ENCODE assay signal across 18 cellular contexts in genomic region chr6:146997062-146997461, GRCh38.
DNase-seq lines count a peak whose midpoint lies in the region; ATAC-seq and TF ChIP-seq lines count a peak whose summit lies in the region.
"Had no signal": no experiment of that assay in that cellular context is flagged by ENCODE, and none has a peak within 500 bp of the region (broad histone marks: within the 10 kb centered on the region; RNA-seq: fewer than 3 reads in every experiment).

No MANE protein-coding gene starts in this region.

- DNase-seq in AG10803 (ENCODE audit: low read depth) = peak; percentile 47
- DNase-seq in MG63 = peak; percentile 38
- peak; percentile 53 for DNase-seq in brain pericyte (ENCODE audit: low read depth, low spot score)
- peak; percentile 30 for DNase-seq in kidney tubule cell (ENCODE audit: low spot score)
- no peak for DNase-seq in PC-9
- DNase-seq in midbrain (lab: John Stamatoyannopoulos, UW) = no peak
- DNase-seq in germinal center (ENCODE audit: low spot score) = no peak
- DNase-seq: activated CD8-positive, alpha-beta memory T cell treated with anti-CD3 and anti-CD28 coated beads, Interleukin-2, amount 50 U/mL, for 4 hours; BE2C; DMS153; esophagus squamous epithelium; MV-4-11; occipital lobe; stimulated activated CD4-positive, alpha-beta T cell treated with anti-CD3 and anti-CD28 coated beads, Interleukin-15, amount 100 ng/mL, for 24 hours; SW 1271 had no signal

- no peak for ATAC-seq in HG02973 (IDR thresholded peaks at IDR 0.05; ENCODE audit: unreplicated experiment)
- ATAC-seq: WTC11 had no signal

- TF ChIP-seq CTCF in AG10803 (conservative IDR thresholded peaks at IDR 0.05; ENCODE audit: low read length) (no peak), PC-9 (conservative IDR thresholded peaks at IDR 0.05) (no peak)

- no peak overlapping the region for H3K27ac ChIP-seq in PC-9
- H3K27ac ChIP-seq: esophagus squamous epithelium, thoracic aorta had no signal

- no peaks in the 10 kb centered on the region for H3K36me3 ChIP-seq in MG63
- H3K36me3 ChIP-seq in PC-9 (ENCODE audit: low read depth) = no peaks in the 10 kb centered on the region
- H3K36me3 ChIP-seq: BE2C, esophagus squamous epithelium, thoracic aorta had no signal

- H3K9me2 ChIP-seq in PC-9 (ENCODE audit: insufficient read depth) = peaks cover 5% of the 10 kb centered on the region; the same call in 1 of the 2 replicates

- POLR2A ChIA-PET in PC-9 (lab: Charles Lee; ENCODE audit: unreplicated experiment) = interaction anchor here (0.7 to 0.8 kb wide), 2 partner anchors 41 to 95 kb away, joined by 4 to 9 read pairs; no protein-coding TSS in a partner anchor

- H3K27me3 ChIP-seq in MG63 (no peaks in the 10 kb centered on the region), PC-9 (ENCODE audit: insufficient read depth, low read depth) (no peaks in the 10 kb centered on the region)
- H3K27me3 ChIP-seq: BE2C, esophagus squamous epithelium had no signal

- no peak overlapping the region for H3K4me3 ChIP-seq in AG10803 (ENCODE audit: low read length)
- no peak overlapping the region for H3K4me3 ChIP-seq in MG63
- no peak overlapping the region for H3K4me3 ChIP-seq in PC-9
- H3K4me3 ChIP-seq: esophagus squamous epithelium, thoracic aorta had no signal

- no peaks in the 10 kb centered on the region for H3K4me1 ChIP-seq in PC-9 (replicated peaks; ENCODE audit: insufficient read depth)
- H3K4me1 ChIP-seq: esophagus squamous epithelium had no signal

- no peak overlapping the region for H2AFZ ChIP-seq in PC-9

- H4K20me1 ChIP-seq in PC-9 (ENCODE audit: insufficient read depth) = no peaks in the 10 kb centered on the region

- no TSS peak for BruUV-seq in PC-9 (replicated peaks; lab: Mats Ljungman, UMichigan)

- H3K9me3 ChIP-seq in MG63 (no peaks in the 10 kb centered on the region), PC-9 (ENCODE audit: insufficient read depth, low read depth) (no peaks in the 10 kb centered on the region)
- H3K9me3 ChIP-seq: BE2C, esophagus squamous epithelium, thoracic aorta had no signal

- CTCF ChIA-PET in PC-9 (lab: Charles Lee) = interaction anchor here (0.7 kb wide), 1 partner anchor 318 kb away, joined by 3 read pairs; no protein-coding TSS in a partner anchor

- intact Hi-C loops in PC-9 (cut with micrococcal nuclease; ENCODE audit: unreplicated experiment) = no loop called here

- no peak overlapping the region for H3K4me2 ChIP-seq in PC-9

- no peaks in the 10 kb centered on the region for H3K79me2 ChIP-seq in PC-9 (ENCODE audit: low read depth)

- H3F3A ChIP-seq in PC-9 (ENCODE audit: insufficient read depth, low read depth) = no peaks in the 10 kb centered on the region

Comparison
In these comparisons a context has a peak if more than half of its experiments do, and no peak if none do; other contexts are left out.
1. DNase-seq: peak in AG10803 (single experiment), MG63 (single experiment), brain pericyte (single experiment) and kidney tubule cell (single experiment); none in PC-9 (0 of 2), midbrain (single experiment) and germinal center (single experiment).